ENCODE assay signal across 25 cellular contexts in genomic region chr7:116239019-116239418, GRCh38. TPM values are rescaled to one million over a fixed set of nuclear protein-coding genes. Genes with fewer than 3 reads are reported as not detected.
DNase-seq lines count a peak whose midpoint lies in the region; ATAC-seq and TF ChIP-seq lines count a peak whose summit lies in the region.
"Had no signal": no experiment of that assay in that cellular context is flagged by ENCODE, and none has a peak within 500 bp of the region (broad histone marks: within the 10 kb centered on the region; RNA-seq: fewer than 3 reads in every experiment).

No MANE protein-coding gene starts in this region.

- H3K4me3 Mint-ChIP-seq in activated naive CD8-positive, alpha-beta T cell, result peak overlapping the region; percentile 42
- H3K4me3 Mint-ChIP-seq in activated naive CD8-positive, alpha-beta T cell treated with anti-CD3 and anti-CD28 coated beads, Interleukin-2, amount 50 U/mL, for 24 hours, result no peak overlapping the region
- H3K4me3 Mint-ChIP-seq in naive thymus-derived CD4-positive, alpha-beta T cell, result peak overlapping the region in 1 of 10 donors; percentile 37

- POLR2A ChIA-PET in naive thymus-derived CD4-positive, alpha-beta T cell (lab: Charles Lee), result no interaction called here

- H3K36me3 ChIP-seq in ascending aorta, result peaks cover 0 to 27% of the 10 kb centered on the region in 2 donors
- peaks cover 0 to 13% (median 0%) of the 10 kb centered on the region in 3 experiments for H3K36me3 ChIP-seq in naive thymus-derived CD4-positive, alpha-beta T cell (ENCODE audit: control insufficient read depth in 2 of 3, insufficient read depth in 3 of 3, low read length in 3 of 3)
- H3K36me3 ChIP-seq: BLaER1 had no signal

- H3K9me3 ChIP-seq in ascending aorta, result no peaks in the 10 kb centered on the region
- no peaks in the 10 kb centered on the region for H3K9me3 ChIP-seq in naive thymus-derived CD4-positive, alpha-beta T cell (ENCODE audit: control insufficient read depth in 2 of 3, low read length in 3 of 3)
- H3K9me3 ChIP-seq: BLaER1, upper lobe of right lung had no signal

- CTCF ChIA-PET in naive thymus-derived CD4-positive, alpha-beta T cell (lab: Charles Lee), result interaction anchor here (0.6 to 18.4 kb wide), 6 partner anchors 13 to 350 kb away, joined by 3 to 303 read pairs (median 4); no protein-coding TSS in a partner anchor

- no peaks in the 10 kb centered on the region for H3K9me3 Mint-ChIP-seq in activated naive CD8-positive, alpha-beta T cell (ENCODE audit: low read depth)
- no peaks in the 10 kb centered on the region for H3K9me3 Mint-ChIP-seq in activated naive CD8-positive, alpha-beta T cell treated with anti-CD3 and anti-CD28 coated beads, Interleukin-2, amount 50 U/mL, for 24 hours
- peaks cover 0 to 3% (median 0%) of the 10 kb centered on the region in 11 donors for H3K9me3 Mint-ChIP-seq in naive thymus-derived CD4-positive, alpha-beta T cell

- no peak overlapping the region for H3K4me3 ChIP-seq in ascending aorta
- H3K4me3 ChIP-seq in naive thymus-derived CD4-positive, alpha-beta T cell (ENCODE audit: low read length), result no peak overlapping the region
- H3K4me3 ChIP-seq: A549, BLaER1, dorsolateral prefrontal cortex, upper lobe of right lung had no signal

- peak overlapping the region; percentile 89 for H3K27ac Mint-ChIP-seq in activated naive CD8-positive, alpha-beta T cell
- no peak overlapping the region for H3K27ac Mint-ChIP-seq in activated naive CD8-positive, alpha-beta T cell treated with anti-CD3 and anti-CD28 coated beads, Interleukin-2, amount 50 U/mL, for 24 hours
- H3K27ac Mint-ChIP-seq in naive thymus-derived CD4-positive, alpha-beta T cell, result peak overlapping the region in 8 of 9 donors; percentile 1 to 79 (median 58)

- peaks cover 8% of the 10 kb centered on the region for H3K36me3 Mint-ChIP-seq in activated naive CD8-positive, alpha-beta T cell
- H3K36me3 Mint-ChIP-seq in activated naive CD8-positive, alpha-beta T cell treated with anti-CD3 and anti-CD28 coated beads, Interleukin-2, amount 50 U/mL, for 24 hours (ENCODE audit: low read depth), result peaks cover 36% of the 10 kb centered on the region
- peaks cover 2 to 39% (median 25%) of the 10 kb centered on the region in 5 donors for H3K36me3 Mint-ChIP-seq in naive thymus-derived CD4-positive, alpha-beta T cell

- intact Hi-C loops in ascending aorta (cut with DNase I), result no loop called here
- intact Hi-C loops in naive thymus-derived CD4-positive, alpha-beta T cell (cut with micrococcal nuclease), result loop anchor here in 1 of 2 donors (5.0 kb wide), 2 partner anchors 568 to 888 kb away; no protein-coding TSS in a partner anchor

- peaks cover 2 to 48% of the 10 kb centered on the region in 2 donors for H3K4me1 ChIP-seq in ascending aorta
- peaks cover 13 to 36% of the 10 kb centered on the region in 2 donors for H3K4me1 ChIP-seq in naive thymus-derived CD4-positive, alpha-beta T cell (ENCODE audit: control insufficient read depth in 2 of 2, insufficient read depth in 2 of 2, low read length in 2 of 2)
- H3K4me1 ChIP-seq: BLaER1 had no signal

- ATAC-seq in activated naive CD8-positive, alpha-beta T cell treated with anti-CD3 and anti-CD28 coated beads, Interleukin-2, amount 50 U/mL, for 24 hours, result no peak
- ATAC-seq in naive thymus-derived CD4-positive, alpha-beta T cell, result no peak
- ATAC-seq in HG03135 (IDR thresholded peaks at IDR 0.05; ENCODE audit: unreplicated experiment), result no peak
- no peak for ATAC-seq in HG03139 (IDR thresholded peaks at IDR 0.05; ENCODE audit: unreplicated experiment)
- ATAC-seq: A549, upper lobe of right lung had no signal

- TF ChIP-seq CTCF in ascending aorta (IDR thresholded peaks at IDR 0.05), result no peak

- H3K4me1 Mint-ChIP-seq in activated naive CD8-positive, alpha-beta T cell (ENCODE audit: low read depth), result peaks cover 63% of the 10 kb centered on the region
- H3K4me1 Mint-ChIP-seq in activated naive CD8-positive, alpha-beta T cell treated with anti-CD3 and anti-CD28 coated beads, Interleukin-2, amount 50 U/mL, for 24 hours, result peaks cover 42% of the 10 kb centered on the region
- peaks cover 24 to 86% (median 45%) of the 10 kb centered on the region in 7 donors for H3K4me1 Mint-ChIP-seq in naive thymus-derived CD4-positive, alpha-beta T cell

- H3K27me3 Mint-ChIP-seq in activated naive CD8-positive, alpha-beta T cell, result no peaks in the 10 kb centered on the region
- no peaks in the 10 kb centered on the region for H3K27me3 Mint-ChIP-seq in activated naive CD8-positive, alpha-beta T cell treated with anti-CD3 and anti-CD28 coated beads, Interleukin-2, amount 50 U/mL, for 24 hours
- H3K27me3 Mint-ChIP-seq in naive thymus-derived CD4-positive, alpha-beta T cell, result no peaks in the 10 kb centered on the region

- peak overlapping the region; percentile 1 to 29 for H3K27ac ChIP-seq in ascending aorta
- H3K27ac ChIP-seq in naive thymus-derived CD4-positive, alpha-beta T cell (ENCODE audit: low read depth, low read length), result no peak overlapping the region
- H3K27ac ChIP-seq: A549, BLaER1, dorsolateral prefrontal cortex, epithelial cell of prostate, upper lobe of right lung had no signal

- no peaks in the 10 kb centered on the region for H3K27me3 ChIP-seq in ascending aorta
- H3K27me3 ChIP-seq in naive thymus-derived CD4-positive, alpha-beta T cell (ENCODE audit: control insufficient read depth in 2 of 2, insufficient read depth in 2 of 2, low read length in 2 of 2), result no peaks in the 10 kb centered on the region
- H3K27me3 ChIP-seq: BLaER1, dorsolateral prefrontal cortex, upper lobe of right lung had no signal

- no peak for DNase-seq in activated naive CD8-positive, alpha-beta T cell treated with anti-CD3 and anti-CD28 coated beads, Interleukin-2, amount 50 U/mL, for 24 hours
- DNase-seq in ascending aorta (ENCODE audit: low spot score in 2 of 2), result no peak
- DNase-seq in naive thymus-derived CD4-positive, alpha-beta T cell, result no peak
- DNase-seq in central memory CD4-positive, alpha-beta T cell, result no peak
- no peak for DNase-seq in activated CD4-positive, alpha-beta T cell treated with anti-CD3 and anti-CD28 coated beads for 4 hours
- DNase-seq: activated CD4-positive, alpha-beta T cell treated with anti-CD3 and anti-CD28 coated beads, Interleukin-2, amount 50 U/mL, for 1 hour; activated CD8-positive, alpha-beta memory T cell treated with anti-CD3 and anti-CD28 coated beads, Interleukin-2, amount 50 U/mL, for 48 hours; activated naive CD4-positive, alpha-beta T cell; anterior cingulate cortex; caudate nucleus; DMS 273 treated with DMSO at 0.1 percent for 48 hours; dorsolateral prefrontal cortex; foreskin melanocyte; NCI-H1436 treated with DMSO at 0.1 percent for 48 hours; NCI-H2171; NCI-H526 treated with DMSO at 0.1 percent for 48 hours; stimulated activated CD4-positive, alpha-beta T cell treated with anti-CD3 and anti-CD28 coated beads, Interleukin-4, amount 100 ng/mL, for 1 hour; SW 1271; upper lobe of right lung had no signal

RNA-seq across cellular contexts. Expression of gene TES, which starts 28.7 kb away (rescaled TPM):
- 108 TPM for total RNA-seq in ascending aorta
- total RNA-seq in naive thymus-derived CD4-positive, alpha-beta T cell, result 100 to 1,000 TPM in 4 of 5 experiments, 10 to 100 TPM in 1; 99.2 to 120 (median 114) TPM
- 100 to 1,000 TPM; 189 to 195 TPM for polyA plus RNA-seq in naive thymus-derived CD4-positive, alpha-beta T cell
